8 cellular contexts compared by ENCODE assay signal in the genomic region with DNA sequence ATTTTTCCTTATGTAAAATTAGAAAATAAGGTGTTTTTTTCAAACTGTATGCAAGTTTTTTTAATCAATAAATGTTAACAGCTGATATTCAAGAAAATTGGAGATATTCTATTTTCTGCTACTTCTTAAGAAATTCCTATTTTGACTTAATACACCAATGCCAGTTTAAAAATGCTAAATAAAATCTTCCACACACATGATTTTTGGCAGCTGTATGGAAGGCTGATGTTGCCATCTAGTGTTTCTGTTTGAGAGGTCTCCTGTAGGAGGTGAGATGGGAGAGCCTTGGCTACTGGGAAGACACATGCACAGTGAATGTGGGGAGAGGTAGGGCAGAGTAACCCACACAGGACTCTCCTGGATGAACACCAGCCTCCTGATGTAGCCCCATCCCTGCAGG. TPM values are rescaled to one million over a fixed set of nuclear protein-coding genes. Genes with fewer than 3 reads are reported as not detected.
DNase-seq lines count a peak whose midpoint lies in the region; ATAC-seq, FAIRE-seq and TF ChIP-seq lines count a peak whose summit lies in the region.

No MANE protein-coding gene starts in this region.

- no peak for FAIRE-seq in A549 (lab: Jason Lieb, UNC)

- H3K27me3 Mint-ChIP-seq in HFFc6 (ENCODE audit: insufficient read depth): peaks cover 7% of the 10 kb centered on the region
- H3K27me3 Mint-ChIP-seq in glutamatergic neuron (ENCODE audit: unreplicated experiment): no peaks in the 10 kb centered on the region

- H3K9me3 Mint-ChIP-seq in HFFc6: peaks cover 8% of the 10 kb centered on the region; the same call in 1 of the 2 replicates
- H3K9me3 Mint-ChIP-seq in glutamatergic neuron (ENCODE audit: unreplicated experiment): no peaks in the 10 kb centered on the region

- no peaks in the 10 kb centered on the region for H3K36me3 Mint-ChIP-seq in HFFc6 (ENCODE audit: low read depth)
- no peaks in the 10 kb centered on the region for H3K36me3 Mint-ChIP-seq in glutamatergic neuron (ENCODE audit: unreplicated experiment)

- peak; percentile 27 to 50; a peak in 3 of 5 replicates for TF ChIP-seq RAD21 in A549 (conservative IDR thresholded peaks at IDR 0.05 in 1 of 2, IDR thresholded peaks at IDR 0.05 in 1 of 2)

- H3K27ac ChIP-seq in A549: no peak overlapping the region

- no peaks in the 10 kb centered on the region for H3K9me3 ChIP-seq in A549

- no peak for TF ChIP-seq EP300 in A549 (IDR thresholded peaks at IDR 0.05)

- TF ChIP-seq CTCF in A549 (IDR thresholded peaks at IDR 0.05) (peak; percentile 17; the same call in 1 of the 3 replicates), HFFc6 (IDR thresholded peaks at IDR 0.05) (peak; percentile 72), glutamatergic neuron (IDR thresholded peaks at IDR 0.05; ENCODE audit: partially characterized antibody, unreplicated experiment) (peak; percentile 10)

- no peak overlapping the region for H3K27ac Mint-ChIP-seq in HFFc6
- H3K27ac Mint-ChIP-seq in glutamatergic neuron (ENCODE audit: unreplicated experiment): no peak overlapping the region

- CTCF ChIA-PET in A549 (lab: Yijun Ruan, JAX): interaction anchor here (0.6 to 1.8 kb wide), 5 partner anchors 9 to 97 kb away, joined by 3 to 4 read pairs (median 3); no protein-coding TSS in a partner anchor

- POLR2A ChIA-PET in A549 (lab: Yijun Ruan, JAX): no interaction called here

- H3K4me1 Mint-ChIP-seq in HFFc6 (ENCODE audit: low read depth): peaks cover 13% of the 10 kb centered on the region; the same call in 1 of the 2 replicates
- no peaks in the 10 kb centered on the region for H3K4me1 Mint-ChIP-seq in glutamatergic neuron (ENCODE audit: low read depth, unreplicated experiment)

- ATAC-seq in A549: peak; percentile 66; a peak in 3 of 6 replicates

- H3K4me2 ChIP-seq in A549: no peak overlapping the region

- H3K4me3 ChIP-seq in A549: no peak overlapping the region

- peak; percentile 4 to 31 for DNase-seq in A549 (ENCODE audit: low read depth in 1 of 2, low spot score in 1 of 2)
- peak; percentile 54 for DNase-seq in GF-D8 (lab: John Stamatoyannopoulos, UW)
- peak; percentile 42 for DNase-seq in HFFc6
- peak; percentile 50 for DNase-seq in NCI-H226
- peak; percentile 28 for DNase-seq in activated CD8-positive, alpha-beta memory T cell treated with anti-CD3 and anti-CD28 coated beads, Interleukin-2, amount 50 U/mL, for 4 hours
- DNase-seq in glutamatergic neuron: no peak
- DNase-seq in retina: peak; percentile 42
- no peak for DNase-seq in NCI-H187 (lab: John Stamatoyannopoulos, UW)

- H3K4me3 Mint-ChIP-seq in HFFc6: no peak overlapping the region
- no peak overlapping the region for H3K4me3 Mint-ChIP-seq in glutamatergic neuron (ENCODE audit: unreplicated experiment)

- no peak for TF ChIP-seq POLR2A in A549 (IDR thresholded peaks at IDR 0.05; ENCODE audit: low read length)

- H3K4me1 ChIP-seq in A549: no peaks in the 10 kb centered on the region

TF ChIP-seq in A549, 52 proteins besides CTCF, POLR2A, EP300 and RAD21:
- no peak for TF ChIP-seq JUNB (IDR thresholded peaks at IDR 0.05)
- TF ChIP-seq FOXS1 (CRISPR knock-in tag; IDR thresholded peaks at IDR 0.05): no peak
- TF ChIP-seq, protein P1, sequence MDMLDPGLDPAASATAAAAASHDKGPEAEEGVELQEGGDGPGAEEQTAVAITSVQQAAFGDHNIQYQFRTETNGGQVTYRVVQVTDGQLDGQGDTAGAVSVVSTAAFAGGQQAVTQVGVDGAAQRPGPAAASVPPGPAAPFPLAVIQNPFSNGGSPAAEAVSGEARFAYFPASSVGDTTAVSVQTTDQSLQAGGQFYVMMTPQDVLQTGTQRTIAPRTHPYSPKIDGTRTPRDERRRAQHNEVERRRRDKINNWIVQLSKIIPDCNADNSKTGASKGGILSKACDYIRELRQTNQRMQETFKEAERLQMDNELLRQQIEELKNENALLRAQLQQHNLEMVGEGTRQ (IDR thresholded peaks at IDR 0.05): no peak
- TF ChIP-seq CBX8 (IDR thresholded peaks at IDR 0.05): no peak
- no peak for TF ChIP-seq MAZ (IDR thresholded peaks at IDR 0.05; ENCODE audit: borderline replicate concordance, low read depth, low read length)
- TF ChIP-seq, protein P2, sequence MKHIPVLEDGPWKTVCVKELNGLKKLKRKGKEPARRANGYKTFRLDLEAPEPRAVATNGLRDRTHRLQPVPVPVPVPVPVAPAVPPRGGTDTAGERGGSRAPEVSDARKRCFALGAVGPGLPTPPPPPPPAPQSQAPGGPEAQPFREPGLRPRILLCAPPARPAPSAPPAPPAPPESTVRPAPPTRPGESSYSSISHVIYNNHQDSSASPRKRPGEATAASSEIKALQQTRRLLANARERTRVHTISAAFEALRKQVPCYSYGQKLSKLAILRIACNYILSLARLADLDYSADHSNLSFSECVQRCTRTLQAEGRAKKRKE (CRISPR knock-in tag; IDR thresholded peaks at IDR 0.05; ENCODE audit: low read depth): no peak
- TF ChIP-seq, protein P3, sequence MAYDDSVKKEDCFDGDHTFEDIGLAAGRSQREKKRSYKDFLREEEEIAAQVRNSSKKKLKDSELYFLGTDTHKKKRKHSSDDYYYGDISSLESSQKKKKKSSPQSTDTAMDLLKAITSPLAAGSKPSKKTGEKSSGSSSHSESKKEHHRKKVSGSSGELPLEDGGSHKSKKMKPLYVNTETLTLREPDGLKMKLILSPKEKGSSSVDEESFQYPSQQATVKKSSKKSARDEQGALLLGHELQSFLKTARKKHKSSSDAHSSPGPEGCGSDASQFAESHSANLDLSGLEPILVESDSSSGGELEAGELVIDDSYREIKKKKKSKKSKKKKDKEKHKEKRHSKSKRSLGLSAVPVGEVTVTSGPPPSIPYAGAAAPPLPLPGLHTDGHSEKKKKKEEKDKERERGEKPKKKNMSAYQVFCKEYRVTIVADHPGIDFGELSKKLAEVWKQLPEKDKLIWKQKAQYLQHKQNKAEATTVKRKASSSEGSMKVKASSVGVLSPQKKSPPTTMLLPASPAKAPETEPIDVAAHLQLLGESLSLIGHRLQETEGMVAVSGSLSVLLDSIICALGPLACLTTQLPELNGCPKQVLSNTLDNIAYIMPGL (CRISPR knock-in tag; IDR thresholded peaks at IDR 0.05; ENCODE audit: borderline replicate concordance): no peak
- no peak for TF ChIP-seq KDM1A (IDR thresholded peaks at IDR 0.05; ENCODE audit: low read depth)
- no peak for TF ChIP-seq HDAC2 (IDR thresholded peaks at IDR 0.05)
- no peak for TF ChIP-seq HOXB13 (CRISPR knock-in tag; IDR thresholded peaks at IDR 0.05; ENCODE audit: low read depth)
- TF ChIP-seq, protein P4, sequence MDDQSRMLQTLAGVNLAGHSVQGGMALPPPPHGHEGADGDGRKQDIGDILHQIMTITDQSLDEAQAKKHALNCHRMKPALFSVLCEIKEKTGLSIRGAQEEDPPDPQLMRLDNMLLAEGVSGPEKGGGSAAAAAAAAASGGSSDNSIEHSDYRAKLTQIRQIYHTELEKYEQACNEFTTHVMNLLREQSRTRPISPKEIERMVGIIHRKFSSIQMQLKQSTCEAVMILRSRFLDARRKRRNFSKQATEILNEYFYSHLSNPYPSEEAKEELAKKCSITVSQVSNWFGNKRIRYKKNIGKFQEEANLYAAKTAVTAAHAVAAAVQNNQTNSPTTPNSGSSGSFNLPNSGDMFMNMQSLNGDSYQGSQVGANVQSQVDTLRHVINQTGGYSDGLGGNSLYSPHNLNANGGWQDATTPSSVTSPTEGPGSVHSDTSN (IDR thresholded peaks at IDR 0.05): no peak
- TF ChIP-seq NR3C1 (IDR thresholded peaks at IDR 0.05): no peak
- TF ChIP-seq NFE2L2 (conservative IDR thresholded peaks at IDR 0.05; ENCODE audit: low read length): no peak
- no peak for TF ChIP-seq HOXB5 (CRISPR knock-in tag; IDR thresholded peaks at IDR 0.05)
- TF ChIP-seq RCOR1 (IDR thresholded peaks at IDR 0.05; ENCODE audit: low read depth, low read length): no peak
- no peak for TF ChIP-seq BHLHE40 (IDR thresholded peaks at IDR 0.05; ENCODE audit: low read depth, low read length)
- no peak for TF ChIP-seq CEBPB (IDR thresholded peaks at IDR 0.05)

RNA-seq across cellular contexts. Expression of a gene that starts 29.2 kb away (rescaled TPM):
- not detected in 2 replicates for polyA plus RNA-seq in A549 (2011; rRNA removed)
- not detected in 2 replicates for polyA plus RNA-seq in A549 (2012; cell fraction: cytosol; rRNA removed)
- polyA plus RNA-seq in A549 (2012; cell fraction: nucleus; rRNA removed): not detected in 2 replicates
- not detected in 3 replicates for polyA plus RNA-seq in A549 (2017; fragmentation: RNase III; extraction: RNeasy Plus Mini Kit Qiagen cat#74134 plus additional on column Dnase treatment)
- polyA minus RNA-seq in A549 (2011; rRNA and poly(A)+ RNA removed): not detected in 2 replicates
- total RNA-seq in HFFc6 (2021; fragmentation: NEBNext Ultra II Directional; extraction: Animal tissue kit (Norgen Biotek cat#: 25700)): not detected
- total RNA-seq in glutamatergic neuron (ENCODE audit: unreplicated experiment): not detected

RNA-seq across cellular contexts. Expression of a gene that starts 49.2 kb away (rescaled TPM):
- not detected in 2 replicates for polyA plus RNA-seq in A549 (2011; rRNA removed)
- not detected in 2 replicates for polyA plus RNA-seq in A549 (2012; cell fraction: cytosol; rRNA removed)
- not detected in 2 replicates for polyA plus RNA-seq in A549 (2012; cell fraction: nucleus; rRNA removed)
- polyA plus RNA-seq in A549 (2017; fragmentation: RNase III; extraction: RNeasy Plus Mini Kit Qiagen cat#74134 plus additional on column Dnase treatment): not detected in 3 replicates
- not detected in 2 replicates for polyA minus RNA-seq in A549 (2011; rRNA and poly(A)+ RNA removed)
- total RNA-seq in HFFc6 (2021; fragmentation: NEBNext Ultra II Directional; extraction: Animal tissue kit (Norgen Biotek cat#: 25700)): not detected
- not detected for total RNA-seq in glutamatergic neuron (ENCODE audit: unreplicated experiment)

Comparison
In these comparisons a context has a peak if more than half of its experiments do, and no peak if none do; other contexts are left out.
1. DNase-seq: peak in A549 (2 of 2), GF-D8 (single experiment), HFFc6 (single experiment), NCI-H226 (single experiment), activated CD8-positive, alpha-beta memory T cell treated with anti-CD3 and anti-CD28 coated beads, Interleukin-2, amount 50 U/mL, for 4 hours (single experiment) and retina (single experiment); none in glutamatergic neuron (single experiment) and NCI-H187 (0 of 2).
2. CTCF ChIP-seq: peak in every context shown above with its lines; median percentile 72 in HFFc6; 17 in A549; 10 in glutamatergic neuron.